ENCODE assay signal across 8 cellular contexts in genomic region chr11:59810189-59810910, GRCh38. TPM values are rescaled to one million over a fixed set of nuclear protein-coding genes. Genes with fewer than 3 reads are reported as not detected.
A peak's percentile ranks its signal among the peaks of the same experiment; 100 is the strongest.
DNase-seq lines count a peak whose midpoint lies in the region; ATAC-seq and TF ChIP-seq lines count a peak whose summit lies in the region.

Gene MRPL16 (minus strand): TSS chr11:59810778. CDS start chr11:59810658, 120 bp downstream.

- H3K9me3 ChIP-seq in mucosa of stomach (ENCODE audit: control insufficient read depth, low read length), result no peaks in the 10 kb centered on the region

- peaks cover 8 to 13% (median 9%) of the 10 kb centered on the region in 3 donors for H3K4me1 Mint-ChIP-seq in IgD-negative memory B cell

- no peaks in the 10 kb centered on the region for H3K27me3 Mint-ChIP-seq in IgD-negative memory B cell

- peak within 1 kb of the TSS; percentile 96 for H3K4me3 ChIP-seq in mucosa of stomach (ENCODE audit: low read length)

- peak; percentile 95 for ATAC-seq in GM21529 (IDR thresholded peaks at IDR 0.05; ENCODE audit: unreplicated experiment)

- H3K27ac Mint-ChIP-seq in IgD-negative memory B cell, result peak within 1 kb of the TSS; percentile 87 to 96 (median 96)

- peak within 1 kb of the TSS; percentile 90 for H3K9ac ChIP-seq in mucosa of stomach (ENCODE audit: low read length)

- DNase-seq in DMS153 treated with DMSO at 0.1 percent for 48 hours (lab: John Stamatoyannopoulos, UW; ENCODE audit: unreplicated experiment), result peak; percentile 89
- peak; percentile 96 for DNase-seq in OCI-M1 (lab: John Stamatoyannopoulos, UW)
- peak; percentile 85 for DNase-seq in activated T-cell treated with anti-CD3 and anti-CD28 coated beads for 4 hours
- peak; percentile 95 to 96 for DNase-seq in erythroblast (lab: John Stamatoyannopoulos, UW)
- peak; percentile 73 to 83 for DNase-seq in stimulated activated CD8-positive, alpha-beta memory T cell treated with anti-CD3 and anti-CD28 coated beads, Interleukin-7, amount 100 ng/mL, for 1 hour (ENCODE audit: low read depth in 2 of 2)

- no peaks in the 10 kb centered on the region for H3K36me3 ChIP-seq in mucosa of stomach (ENCODE audit: control insufficient read depth, insufficient read depth, low read length)

- peak within 1 kb of the TSS; percentile 92 to 99 (median 96) for H3K4me3 Mint-ChIP-seq in IgD-negative memory B cell

- H3K4me1 ChIP-seq in mucosa of stomach (ENCODE audit: control insufficient read depth, insufficient read depth, low read length), result peaks cover 5% of the 10 kb centered on the region

- peaks cover 5% of the 10 kb centered on the region for H3K36me3 Mint-ChIP-seq in IgD-negative memory B cell

- no peaks in the 10 kb centered on the region for H3K27me3 ChIP-seq in mucosa of stomach (ENCODE audit: control insufficient read depth, insufficient read depth, low read length)

- no peaks in the 10 kb centered on the region for H3K9me3 Mint-ChIP-seq in IgD-negative memory B cell

- TF ChIP-seq POLR2A in erythroblast (IDR thresholded peaks at IDR 0.05; ENCODE audit: low read length), result peak; percentile 79

RNA-seq across cellular contexts. Expression of gene MRPL16, which starts in this region (rescaled TPM):
- 82.6 TPM for polyA plus RNA-seq in IgD-negative memory B cell

Comparison
In these comparisons a context has a peak if more than half of its experiments do, and no peak if none do; other contexts are left out.
1. Peak in every context shown above with its lines: DNase-seq, ATAC-seq and H3K4me3 ChIP-seq.